ENCODE assay signal across 8 cellular contexts in the genomic region with DNA sequence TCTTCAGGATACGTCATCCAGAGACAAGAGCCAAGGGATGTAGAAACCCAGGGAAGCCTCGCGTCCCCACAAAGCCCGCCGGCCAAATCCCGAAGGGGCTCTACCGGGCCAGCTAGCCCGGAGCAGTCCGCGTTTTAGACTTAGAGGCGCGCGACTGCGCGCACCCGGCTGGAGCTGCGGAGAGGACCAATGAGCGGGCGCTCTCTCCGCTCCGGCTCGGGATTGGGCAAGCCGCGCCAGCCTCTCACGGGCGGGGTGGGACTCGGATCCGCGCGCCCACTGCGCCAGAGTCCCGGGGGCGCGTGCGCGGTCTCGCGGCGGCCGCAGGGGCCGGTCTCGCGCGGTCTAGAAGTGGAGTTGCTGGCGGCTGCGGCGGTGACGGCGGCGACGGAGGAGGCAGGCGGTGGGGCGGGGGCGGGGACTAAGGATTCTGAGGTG. TPM values are rescaled to one million over a fixed set of nuclear protein-coding genes. Genes with fewer than 3 reads are reported as not detected.
DNase-seq lines count a peak whose midpoint lies in the region; ATAC-seq and TF ChIP-seq lines count a peak whose summit lies in the region.

No MANE protein-coding gene starts in this region.

- peak overlapping the region; percentile 84 for H3K27ac Mint-ChIP-seq in WTC11

- TF ChIP-seq POLR2A in spleen (IDR thresholded peaks at IDR 0.05), result no peak

- H3K9me3 Mint-ChIP-seq in WTC11, result no peaks in the 10 kb centered on the region

- H3K9me3 ChIP-seq in AG04450 (ENCODE audit: control insufficient read depth, insufficient read depth, low read length) (no peaks in the 10 kb centered on the region; the same call in 1 of the 2 replicates), spleen (no peaks in the 10 kb centered on the region)

- H3K27me3 Mint-ChIP-seq in WTC11 (ENCODE audit: low read depth), result peaks cover 26% of the 10 kb centered on the region

- WGBS in spleen, 5 donors, result 0 to 1% (median 1%) methylated on average over 14 to 54 of the region's 54 CpGs

- CTCF ChIA-PET in AG04450 (lab: Charles Lee) (interaction anchor here (0.6 to 1.3 kb wide), 2 partner anchors 9 to 119 kb away, joined by 3 to 4 read pairs; partner anchors contain the start of gene ATP6V1D), WTC11 (lab: Charles Lee) (interaction anchor here (0.7 to 2.1 kb wide), 2 partner anchors 11 to 45 kb away, joined by 3 to 10 read pairs; no protein-coding TSS in a partner anchor)

- DNase-seq in AG04450 (ENCODE audit: low read depth, low spot score) (peak; percentile 92), NCI-H2196 (lab: John Stamatoyannopoulos, UW; ENCODE audit: unreplicated experiment) (peak; percentile 96), WTC11 (ENCODE audit: low spot score) (peak; percentile 95), caudate nucleus (lab: John Stamatoyannopoulos, UW) (peak in 60 of 61 donors; percentile 47 to 97 (median 94)), inferior parietal cortex (ENCODE audit: extremely low spot score) (peak; percentile 92), spleen (peak; percentile 98)

- H3K27ac ChIP-seq in AG04450 (ENCODE audit: low read depth, low read length), result peak overlapping the region; percentile 96
- H3K27ac ChIP-seq in caudate nucleus (ENCODE audit: low read depth, low read length), result peak overlapping the region; percentile 94
- H3K27ac ChIP-seq in spleen, result peak overlapping the region; percentile 88 to 96 (median 95)

- H3K27me3 ChIP-seq in AG04450 (ENCODE audit: control insufficient read depth, insufficient read depth, low read length) (no peaks in the 10 kb centered on the region), spleen (replicated peaks in 1 of 7) (no peaks in the 10 kb centered on the region)

- H3K4me1 ChIP-seq in spleen, result peaks cover 0 to 47% (median 24%) of the 10 kb centered on the region in 6 donors

- H3K36me3 Mint-ChIP-seq in WTC11, result no peaks in the 10 kb centered on the region

- no peaks in the 10 kb centered on the region for H3K36me3 ChIP-seq in spleen

- intact Hi-C loops in spleen (cut with DNase I; ENCODE audit: low total_unique reads), result no loop called here

- H3K4me3 Mint-ChIP-seq in WTC11, result peak overlapping the region; percentile 89

- POLR2A ChIA-PET in AG04450 (lab: Yijun Ruan, JAX) (interaction anchor here (0.6 to 1.9 kb wide), 6 partner anchors 13 to 98 kb away, joined by 3 to 7 read pairs (median 5); no protein-coding TSS in a partner anchor), WTC11 (lab: Charles Lee) (interaction anchor here (1.3 to 1.6 kb wide), 2 partner anchors 18 to 45 kb away, joined by 3 read pairs; no protein-coding TSS in a partner anchor)

- ATAC-seq in GM18873 (IDR thresholded peaks at IDR 0.05; ENCODE audit: low FRiP score, unreplicated experiment), result peak; percentile 69
- ATAC-seq in HG03135 (IDR thresholded peaks at IDR 0.05; ENCODE audit: unreplicated experiment), result peak; percentile 88
- ATAC-seq in WTC11, result peak; percentile 93

- H3K4me1 Mint-ChIP-seq in WTC11, result peaks cover 21% of the 10 kb centered on the region

- H3K4me3 ChIP-seq in AG04450 (ENCODE audit: low read depth, low read length) (peak overlapping the region; percentile 88), spleen (peak overlapping the region; percentile 62 to 94 (median 86))

- no peak for TF ChIP-seq CTCF in AG04450 (IDR thresholded peaks at IDR 0.05; ENCODE audit: low read depth, low read length)
- TF ChIP-seq CTCF in WTC11 (IDR thresholded peaks at IDR 0.05), result no peak
- peak in 1 of 11 experiments; percentile 42 for TF ChIP-seq CTCF in spleen (IDR thresholded peaks at IDR 0.05 in 8 of 11, conservative IDR thresholded peaks at IDR 0.05 in 3 of 11)

TF ChIP-seq in WTC11, 78 proteins besides CTCF, POLR2A, EP300 and RAD21:
- TF ChIP-seq NFYB (CRISPR knock-in tag; conservative IDR thresholded peaks at IDR 0.05; ENCODE audit: low read depth), result peak; percentile 57
- TF ChIP-seq FOXP4 (CRISPR knock-in tag; IDR thresholded peaks at IDR 0.05), result 0 out of 2 replicates have a peak, but pooled peaks have one; percentile 8
- TF ChIP-seq SP1 (CRISPR knock-in tag; conservative IDR thresholded peaks at IDR 0.05), result peak; percentile 62
- TF ChIP-seq SMAD4 (CRISPR knock-in tag; IDR thresholded peaks at IDR 0.05), result no peak
- no peak for TF ChIP-seq SOX15 (CRISPR knock-in tag; IDR thresholded peaks at IDR 0.05)

RNA-seq across cellular contexts. Expression of gene PALS1, which starts 0.2 kb away (rescaled TPM):
- polyA plus RNA-seq in AG04450 (2011; rRNA removed) (21.7 and 31.1 TPM in 2 replicates), spleen (1 to 10 TPM; 2.0 to 4.6 (median 2.3) TPM)
- polyA minus RNA-seq in AG04450 (2011; rRNA and poly(A)+ RNA removed), result 23.3 and 37.8 TPM in 2 replicates
- total RNA-seq in WTC11 (2021) (18.0 to 21.7 TPM (median 21.0 TPM) in 3 replicates), spleen (10 to 100 TPM; 13.0 to 26.8 (median 21.2) TPM)

RNA-seq across cellular contexts. Expression of gene GARIN2, which starts 51.8 kb away (rescaled TPM):
- polyA plus RNA-seq in AG04450 (2011; rRNA removed) (0.06 TPM in 1 of 2 replicates, not detected in the other), spleen (not detected)
- not detected in 2 replicates for polyA minus RNA-seq in AG04450 (2011; rRNA and poly(A)+ RNA removed)
- total RNA-seq in WTC11 (2021) (not detected in 3 replicates), spleen (1 to 10 TPM in 1 of 7 donors, under 1 TPM in 2, not detected in 4; 0.30 to 2.3 (median 0.57) TPM)

Comparison
In these comparisons a context has a peak if more than half of its experiments do, and no peak if none do; other contexts are left out.
1. Peak in every context shown above with its lines: DNase-seq, ATAC-seq, H3K4me3 ChIP-seq and H3K27ac ChIP-seq.